1 cellular context compared by ENCODE assay signal in the genomic region with DNA sequence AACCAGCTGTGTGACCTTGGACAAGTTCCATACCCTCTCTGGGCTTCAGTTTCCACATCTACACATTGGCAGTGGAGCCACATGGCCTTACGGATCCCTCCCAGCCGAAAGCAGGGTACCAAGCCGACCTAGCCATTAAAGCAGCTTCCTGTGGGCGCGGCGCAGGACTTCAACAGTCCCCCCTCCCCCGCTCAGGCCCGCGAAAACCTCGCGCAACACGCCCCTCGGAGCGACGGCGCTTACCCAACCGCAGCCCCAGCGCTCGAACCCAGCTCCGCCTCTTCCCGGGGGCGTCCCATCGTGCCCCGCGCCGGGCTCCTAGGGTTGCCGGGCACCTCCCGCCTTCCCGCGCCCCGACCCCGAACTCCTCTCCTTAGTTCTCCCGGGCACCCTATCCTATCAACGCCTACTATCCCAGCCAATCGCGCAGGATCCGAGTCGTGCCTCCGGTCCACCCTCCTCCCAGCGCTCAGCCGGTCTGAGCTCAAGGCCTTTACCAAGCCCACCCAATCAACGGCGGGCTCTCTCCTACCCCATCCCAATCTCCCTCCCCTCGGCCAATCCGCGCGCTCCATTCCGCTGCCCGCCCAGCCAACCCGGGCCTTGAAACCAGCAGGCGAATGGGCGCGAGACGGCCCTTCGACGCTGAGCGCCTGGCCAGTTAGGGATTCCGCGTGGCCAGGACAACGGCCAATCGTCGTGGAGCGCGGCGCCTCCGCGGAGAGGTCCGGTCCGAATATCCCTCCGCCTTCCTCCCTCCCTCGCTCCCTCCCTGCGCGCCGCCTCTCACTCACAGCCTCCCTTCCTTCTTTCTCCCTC.
TF ChIP-seq lines count a peak whose summit lies in the region.

A gene (plus strand): TSS at position 767 of the 819 bp plus-strand sequence. CDS start 326 bp downstream, outside the sequence.

TF ChIP-seq in SK-N-SH, 30 proteins besides CTCF, POLR2A, EP300 and RAD21 (continued from another document):
- peak; percentile 88 for TF ChIP-seq RFX5 (IDR thresholded peaks at IDR 0.05; ENCODE audit: low read length)
- peak; percentile 47 for TF ChIP-seq NFIC (IDR thresholded peaks at IDR 0.05; ENCODE audit: borderline replicate concordance)
- TF ChIP-seq MEF2A (IDR thresholded peaks at IDR 0.05; ENCODE audit: borderline replicate concordance, low read depth): no peak
- no peak; the same call in 1 of the 2 replicates for TF ChIP-seq RXRA (IDR thresholded peaks at IDR 0.05; ENCODE audit: borderline replicate concordance, low read depth)
- peak; percentile 97 for TF ChIP-seq SIN3A (IDR thresholded peaks at IDR 0.05; ENCODE audit: borderline replicate concordance, low read depth, low read length)
- peak; percentile 65; the same call in 1 of the 2 replicates for TF ChIP-seq TCF12 (IDR thresholded peaks at IDR 0.05)
- TF ChIP-seq, protein P1, sequence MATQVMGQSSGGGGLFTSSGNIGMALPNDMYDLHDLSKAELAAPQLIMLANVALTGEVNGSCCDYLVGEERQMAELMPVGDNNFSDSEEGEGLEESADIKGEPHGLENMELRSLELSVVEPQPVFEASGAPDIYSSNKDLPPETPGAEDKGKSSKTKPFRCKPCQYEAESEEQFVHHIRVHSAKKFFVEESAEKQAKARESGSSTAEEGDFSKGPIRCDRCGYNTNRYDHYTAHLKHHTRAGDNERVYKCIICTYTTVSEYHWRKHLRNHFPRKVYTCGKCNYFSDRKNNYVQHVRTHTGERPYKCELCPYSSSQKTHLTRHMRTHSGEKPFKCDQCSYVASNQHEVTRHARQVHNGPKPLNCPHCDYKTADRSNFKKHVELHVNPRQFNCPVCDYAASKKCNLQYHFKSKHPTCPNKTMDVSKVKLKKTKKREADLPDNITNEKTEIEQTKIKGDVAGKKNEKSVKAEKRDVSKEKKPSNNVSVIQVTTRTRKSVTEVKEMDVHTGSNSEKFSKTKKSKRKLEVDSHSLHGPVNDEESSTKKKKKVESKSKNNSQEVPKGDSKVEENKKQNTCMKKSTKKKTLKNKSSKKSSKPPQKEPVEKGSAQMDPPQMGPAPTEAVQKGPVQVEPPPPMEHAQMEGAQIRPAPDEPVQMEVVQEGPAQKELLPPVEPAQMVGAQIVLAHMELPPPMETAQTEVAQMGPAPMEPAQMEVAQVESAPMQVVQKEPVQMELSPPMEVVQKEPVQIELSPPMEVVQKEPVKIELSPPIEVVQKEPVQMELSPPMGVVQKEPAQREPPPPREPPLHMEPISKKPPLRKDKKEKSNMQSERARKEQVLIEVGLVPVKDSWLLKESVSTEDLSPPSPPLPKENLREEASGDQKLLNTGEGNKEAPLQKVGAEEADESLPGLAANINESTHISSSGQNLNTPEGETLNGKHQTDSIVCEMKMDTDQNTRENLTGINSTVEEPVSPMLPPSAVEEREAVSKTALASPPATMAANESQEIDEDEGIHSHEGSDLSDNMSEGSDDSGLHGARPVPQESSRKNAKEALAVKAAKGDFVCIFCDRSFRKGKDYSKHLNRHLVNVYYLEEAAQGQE (IDR thresholded peaks at IDR 0.05; ENCODE audit: low read depth, low read length): peak; percentile 66; the same call in 1 of the 2 replicates
- no peak; the same call in 1 of the 2 replicates for TF ChIP-seq JUND (IDR thresholded peaks at IDR 0.05)
- peak; percentile 98 for TF ChIP-seq CHD2 (IDR thresholded peaks at IDR 0.05; ENCODE audit: low read length, partially characterized antibody)
- TF ChIP-seq GABPA (IDR thresholded peaks at IDR 0.05; ENCODE audit: low read depth): peak; percentile 67
- TF ChIP-seq FOXM1 (IDR thresholded peaks at IDR 0.05; ENCODE audit: low read depth): no peak
- TF ChIP-seq, protein P2, sequence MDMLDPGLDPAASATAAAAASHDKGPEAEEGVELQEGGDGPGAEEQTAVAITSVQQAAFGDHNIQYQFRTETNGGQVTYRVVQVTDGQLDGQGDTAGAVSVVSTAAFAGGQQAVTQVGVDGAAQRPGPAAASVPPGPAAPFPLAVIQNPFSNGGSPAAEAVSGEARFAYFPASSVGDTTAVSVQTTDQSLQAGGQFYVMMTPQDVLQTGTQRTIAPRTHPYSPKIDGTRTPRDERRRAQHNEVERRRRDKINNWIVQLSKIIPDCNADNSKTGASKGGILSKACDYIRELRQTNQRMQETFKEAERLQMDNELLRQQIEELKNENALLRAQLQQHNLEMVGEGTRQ (IDR thresholded peaks at IDR 0.05; ENCODE audit: borderline replicate concordance, low read depth, low read length): no peak
- peak; percentile 52 for TF ChIP-seq NRF1 (IDR thresholded peaks at IDR 0.05; ENCODE audit: low read depth, low read length)
